ENCODE assay signal across 12 cellular contexts in the genomic region with DNA sequence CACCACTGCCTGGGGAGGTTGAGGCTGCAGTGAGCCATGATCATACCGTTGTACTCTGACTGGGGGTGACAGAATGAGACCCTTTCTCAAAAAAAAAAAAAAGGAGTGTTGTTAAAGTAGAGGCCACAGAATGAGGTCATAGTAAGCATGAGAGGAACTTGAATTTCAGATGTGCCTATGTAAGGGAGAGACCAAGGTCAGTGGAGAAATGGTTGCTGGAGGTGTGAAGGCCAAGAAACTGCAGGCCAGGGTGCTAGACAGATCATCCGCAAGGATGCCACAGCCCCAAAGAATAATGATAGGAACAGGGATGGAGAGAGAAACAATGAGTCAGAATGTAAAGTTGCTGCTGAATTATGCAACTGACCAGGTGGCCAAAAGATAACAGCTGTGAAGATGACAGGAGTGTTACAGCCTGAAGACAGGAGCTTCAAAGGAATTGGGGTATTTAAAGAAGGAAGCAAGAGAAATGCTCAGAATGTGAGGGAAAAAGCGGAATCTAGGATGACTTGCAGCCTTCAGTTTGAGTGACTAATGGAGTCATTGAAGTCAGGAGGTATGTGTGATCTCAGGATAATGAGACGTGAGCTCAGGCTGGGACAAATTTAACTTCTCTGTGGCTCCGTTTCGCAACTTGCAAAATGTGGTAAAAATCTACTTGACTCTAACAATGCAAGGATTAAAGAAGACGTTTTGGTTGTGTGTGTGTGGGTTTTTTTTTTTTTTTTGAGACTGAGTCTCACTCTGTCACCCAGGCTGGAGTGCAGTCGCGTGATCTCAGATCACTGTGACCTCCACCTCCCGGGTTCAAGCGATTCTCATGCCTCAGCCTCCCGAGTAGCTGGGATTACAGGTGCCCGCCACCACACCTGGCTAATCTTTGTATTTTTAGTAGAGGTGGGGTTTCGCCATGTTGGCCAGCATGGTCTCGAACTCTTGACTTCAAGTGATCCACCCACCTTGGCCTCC. TPM values are rescaled to one million over a fixed set of nuclear protein-coding genes. Genes with fewer than 3 reads are reported as not detected.
DNase-seq lines count a peak whose midpoint lies in the region; ATAC-seq and TF ChIP-seq lines count a peak whose summit lies in the region.
"Had no signal": no experiment of that assay in that cellular context is flagged by ENCODE, and none has a peak within 500 bp of the region (broad histone marks: within the 10 kb centered on the region; RNA-seq: fewer than 3 reads in every experiment).

No MANE protein-coding gene starts in this region.

- POLR2A ChIA-PET in HEK293T (lab: Yijun Ruan, JAX), result no interaction called here

- no peaks in the 10 kb centered on the region for H3K9me3 ChIP-seq in upper lobe of right lung

- DNase-seq in NK-92 treated with Interleukin-12 subunit alpha and Interleukin-12 subunit beta, amount 100 ng/mL, for 24 hours (lab: John Stamatoyannopoulos, UW), result peak; percentile 26
- no peak for DNase-seq in NK-92 (lab: John Stamatoyannopoulos, UW; ENCODE audit: unreplicated experiment)
- DNase-seq in SKM-1 treated with dmso at 0.1 percent for 144 hours (lab: John Stamatoyannopoulos, UW; ENCODE audit: unreplicated experiment), result peak; percentile 83
- DNase-seq in foreskin keratinocyte, result peak; percentile 44 to 78
- DNase-seq in upper lobe of right lung, result no peak
- DNase-seq in HEK293T (ENCODE audit: extremely low spot score), result no peak
- no peak for DNase-seq in activated effector memory CD4-positive, alpha-beta T cell treated with anti-CD3 and anti-CD28 coated beads, Interleukin-2, amount 50 U/mL, for 16 hours
- DNase-seq in stimulated activated CD4-positive, alpha-beta T cell treated with anti-CD3 and anti-CD28 coated beads, Interleukin-4, amount 100 ng/mL, for 4 hours, result no peak
- DNase-seq: activated CD8-positive, alpha-beta memory T cell treated with anti-CD3 and anti-CD28 coated beads for 24 hours; NCI-H2227 treated with DMSO at 0.1 percent for 48 hours; right cardiac atrium had no signal

- no peaks in the 10 kb centered on the region for H3K4me1 ChIP-seq in foreskin keratinocyte
- H3K4me1 ChIP-seq in upper lobe of right lung, result no peaks in the 10 kb centered on the region

- no peaks in the 10 kb centered on the region for H3K27me3 ChIP-seq in foreskin keratinocyte
- no peaks in the 10 kb centered on the region for H3K27me3 ChIP-seq in upper lobe of right lung

- H3K27ac ChIP-seq in foreskin keratinocyte (no peak overlapping the region), upper lobe of right lung (no peak overlapping the region)
- H3K27ac ChIP-seq: SK-N-MC had no signal

- intact Hi-C loops in upper lobe of right lung (cut with DNase I), result no loop called here

- ATAC-seq in foreskin keratinocyte (peak; percentile 42), upper lobe of right lung (peak; percentile 75)
- ATAC-seq: right cardiac atrium had no signal

- no peak for TF ChIP-seq CTCF in foreskin keratinocyte (conservative IDR thresholded peaks at IDR 0.05)
- TF ChIP-seq CTCF in upper lobe of right lung (IDR thresholded peaks at IDR 0.05), result no peak

- H3K36me3 ChIP-seq in upper lobe of right lung, result peaks cover 23% of the 10 kb centered on the region

- H3K4me3 ChIP-seq in upper lobe of right lung, result no peak overlapping the region
- H3K4me3 ChIP-seq: SK-N-MC had no signal

- CTCF ChIA-PET in HEK293T (lab: Yijun Ruan, JAX), result no interaction called here

TF ChIP-seq in HEK293T, 16 proteins besides CTCF, POLR2A, EP300 and RAD21:
- TF ChIP-seq LEF1 (IDR thresholded peaks at IDR 0.05; ENCODE audit: borderline replicate concordance), result no peak
- no peak for TF ChIP-seq SP1 (IDR thresholded peaks at IDR 0.05)
- no peak for TF ChIP-seq TARDBP (IDR thresholded peaks at IDR 0.05)
- no peak for TF ChIP-seq CTBP1 (IDR thresholded peaks at IDR 0.05; ENCODE audit: borderline replicate concordance)
- TF ChIP-seq FOXA1 (IDR thresholded peaks at IDR 0.05), result no peak
- no peak for TF ChIP-seq L3MBTL2 (conservative IDR thresholded peaks at IDR 0.05)
- TF ChIP-seq HDGF (IDR thresholded peaks at IDR 0.05; ENCODE audit: borderline replicate concordance), result no peak
- no peak for TF ChIP-seq NFRKB (IDR thresholded peaks at IDR 0.05)
- TF ChIP-seq, protein P1, sequence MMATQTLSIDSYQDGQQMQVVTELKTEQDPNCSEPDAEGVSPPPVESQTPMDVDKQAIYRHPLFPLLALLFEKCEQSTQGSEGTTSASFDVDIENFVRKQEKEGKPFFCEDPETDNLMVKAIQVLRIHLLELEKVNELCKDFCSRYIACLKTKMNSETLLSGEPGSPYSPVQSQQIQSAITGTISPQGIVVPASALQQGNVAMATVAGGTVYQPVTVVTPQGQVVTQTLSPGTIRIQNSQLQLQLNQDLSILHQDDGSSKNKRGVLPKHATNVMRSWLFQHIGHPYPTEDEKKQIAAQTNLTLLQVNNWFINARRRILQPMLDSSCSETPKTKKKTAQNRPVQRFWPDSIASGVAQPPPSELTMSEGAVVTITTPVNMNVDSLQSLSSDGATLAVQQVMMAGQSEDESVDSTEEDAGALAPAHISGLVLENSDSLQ (IDR thresholded peaks at IDR 0.05), result no peak
- no peak for TF ChIP-seq ELF4 (IDR thresholded peaks at IDR 0.05)
- TF ChIP-seq FOXK2 (IDR thresholded peaks at IDR 0.05), result no peak
- no peak for TF ChIP-seq FOXM1 (IDR thresholded peaks at IDR 0.05; ENCODE audit: borderline replicate concordance)
- no peak for TF ChIP-seq SUZ12 (IDR thresholded peaks at IDR 0.05)
- no peak for TF ChIP-seq ARNT (IDR thresholded peaks at IDR 0.05)
- no peak for TF ChIP-seq ZNF384 (IDR thresholded peaks at IDR 0.05)
- TF ChIP-seq BHLHE40 (IDR thresholded peaks at IDR 0.05; ENCODE audit: borderline replicate concordance), result no peak

RNA-seq across cellular contexts. Expression of a gene that starts 22.2 kb away (rescaled TPM):
- total RNA-seq in foreskin keratinocyte (1.1 and 1.4 TPM in 2 replicates), upper lobe of right lung (6.7 TPM)
- 0.41 and 0.50 TPM in 2 replicates for polyA plus RNA-seq in foreskin keratinocyte

Comparison
In these comparisons a context has a peak if more than half of its experiments do, and no peak if none do; other contexts are left out.
1. DNase-seq: peak in NK-92 treated with Interleukin-12 subunit alpha and Interleukin-12 subunit beta, amount 100 ng/mL, for 24 hours (single experiment), SKM-1 treated with dmso at 0.1 percent for 144 hours (single experiment) and foreskin keratinocyte (2 of 2); none in NK-92 (single experiment), upper lobe of right lung (single experiment), HEK293T (single experiment), activated effector memory CD4-positive, alpha-beta T cell treated with anti-CD3 and anti-CD28 coated beads, Interleukin-2, amount 50 U/mL, for 16 hours (single experiment) and stimulated activated CD4-positive, alpha-beta T cell treated with anti-CD3 and anti-CD28 coated beads, Interleukin-4, amount 100 ng/mL, for 4 hours (0 of 2).